ENCODE assay signal across 8 cellular contexts in genomic region chr16:85029413-85029794, GRCh38. TPM values are rescaled to one million over a fixed set of nuclear protein-coding genes. Genes with fewer than 3 reads are reported as not detected.
A peak's percentile ranks its signal among the peaks of the same experiment; 100 is the strongest.
DNase-seq lines count a peak whose midpoint lies in the region; ATAC-seq, FAIRE-seq and TF ChIP-seq lines count a peak whose summit lies in the region.

No MANE protein-coding gene starts in this region.

- no peaks in the 10 kb centered on the region for H3K36me3 ChIP-seq in ovary
- H3K36me3 ChIP-seq in left lung = peaks cover 0 to 17% of the 10 kb centered on the region in 2 donors

- TF ChIP-seq POLR2A in ovary (IDR thresholded peaks at IDR 0.05) = no peak

- H3K27ac ChIP-seq in ovary (peak overlapping the region in 1 of 2 donors; percentile 64), left lung (peak overlapping the region in 1 of 2 donors; percentile 93)

- peak overlapping the region; percentile 82 for H3K4me3 Mint-ChIP-seq in HFFc6

- no peaks in the 10 kb centered on the region for H3K9me3 Mint-ChIP-seq in HFFc6

- TF ChIP-seq CTCF in HFFc6 (IDR thresholded peaks at IDR 0.05) = no peak
- TF ChIP-seq CTCF in choroid plexus epithelial cell (conservative IDR thresholded peaks at IDR 0.05; ENCODE audit: low read depth, low read length) = peak; percentile 8
- TF ChIP-seq CTCF in ovary (IDR thresholded peaks at IDR 0.05) = no peak
- TF ChIP-seq CTCF in D721Med (IDR thresholded peaks at IDR 0.05; ENCODE audit: insufficient read depth, missing control alignments) = no peak
- TF ChIP-seq CTCF in left lung (IDR thresholded peaks at IDR 0.05) = no peak

- no peak for FAIRE-seq in D721Med (lab: Jason Lieb, UNC)

- H3K9me3 ChIP-seq in ovary (no peaks in the 10 kb centered on the region), left lung (no peaks in the 10 kb centered on the region)

- DNase-seq in AML-193 (lab: John Stamatoyannopoulos, UW) (peak; percentile 5 to 6), HFFc6 (peak; percentile 78), choroid plexus epithelial cell (ENCODE audit: low read depth) (no peak), ovary (peak in 1 of 5 donors; percentile 61), D721Med (ENCODE audit: insufficient read length, low spot score) (no peak), left lung (no peak)
- peak; percentile 21 for DNase-seq in activated CD4-positive, CD25-positive, alpha-beta regulatory T cell treated with anti-CD3 and anti-CD28 coated beads, Interleukin-2, amount 50 U/mL, for 16 hours (ENCODE audit: low read depth, low spot score)

- WGBS in ovary, 3 donors = 2 to 10% (median 3%) methylated on average over 5 of the region's 5 CpGs

- peak overlapping the region; percentile 81 for H3K27ac Mint-ChIP-seq in HFFc6

- H3K4me1 ChIP-seq in ovary (ENCODE audit: insufficient read depth) (peaks cover 9% of the 10 kb centered on the region), left lung (peaks cover 8 to 56% of the 10 kb centered on the region in 2 donors)

- TF ChIP-seq EP300 in ovary (IDR thresholded peaks at IDR 0.05) = no peak

- H3K36me3 Mint-ChIP-seq in HFFc6 (ENCODE audit: low read depth) = peaks cover 5% of the 10 kb centered on the region; the same call in 1 of the 2 replicates

- peaks cover 6% of the 10 kb centered on the region; the same call in 1 of the 2 replicates for H3K27me3 Mint-ChIP-seq in HFFc6 (ENCODE audit: insufficient read depth)

- ATAC-seq in GM18519 (IDR thresholded peaks at IDR 0.05; ENCODE audit: low FRiP score, unreplicated experiment) (no peak), left lung (no peak)

- intact Hi-C loops in ovary (cut with DNase I) = no loop called here
- intact Hi-C loops in left lung (cut with DNase I) = no loop called here

- H3K4me3 ChIP-seq in choroid plexus epithelial cell (ENCODE audit: low read depth, low read length) = no peak overlapping the region
- H3K4me3 ChIP-seq in ovary = peak overlapping the region; percentile 84
- H3K4me3 ChIP-seq in left lung = peak overlapping the region in 1 of 2 donors; percentile 88

- H3K27me3 ChIP-seq in ovary = no peaks in the 10 kb centered on the region
- H3K27me3 ChIP-seq in left lung = no peaks in the 10 kb centered on the region

- peaks cover 40% of the 10 kb centered on the region for H3K4me1 Mint-ChIP-seq in HFFc6 (ENCODE audit: low read depth)

RNA-seq across cellular contexts. Expression of gene KIAA0513, which starts 1.8 kb away (rescaled TPM):
- total RNA-seq in HFFc6 (2021; fragmentation: NEBNext Ultra II Directional; extraction: Animal tissue kit (Norgen Biotek cat#: 25700)) = 10 to 100 TPM; 12.5 to 15.4 (median 13.8) TPM
- 10 to 100 TPM in 1 of 7 donors, 1 to 10 TPM in 6; 3.4 to 12.8 (median 7.5) TPM for total RNA-seq in ovary
- 1 to 10 TPM; 2.8 to 3.9 TPM for polyA plus RNA-seq in ovary
- 10 to 100 TPM; 22.6 to 31.7 TPM for total RNA-seq in left lung

RNA-seq across cellular contexts. Expression of gene ZDHHC7, which starts 18.1 kb away (rescaled TPM):
- total RNA-seq in HFFc6 (2021; fragmentation: NEBNext Ultra II Directional; extraction: Animal tissue kit (Norgen Biotek cat#: 25700)) = 10 to 100 TPM; 73.9 to 90.4 (median 78.1) TPM
- total RNA-seq in ovary = 10 to 100 TPM; 28.3 to 39.6 (median 32.7) TPM
- polyA plus RNA-seq in ovary = 10 to 100 TPM; 23.9 to 54.5 TPM
- total RNA-seq in left lung = 10 to 100 TPM; 69.8 to 82.3 TPM

Comparison
In these comparisons a context has a peak if more than half of its experiments do, and no peak if none do; other contexts are left out.
1. DNase-seq: peak in AML-193 (2 of 2), HFFc6 (single experiment) and activated CD4-positive, CD25-positive, alpha-beta regulatory T cell treated with anti-CD3 and anti-CD28 coated beads, Interleukin-2, amount 50 U/mL, for 16 hours (single experiment); none in choroid plexus epithelial cell (single experiment), D721Med (single experiment) and left lung (0 of 2).